31 cellular contexts compared by ENCODE assay signal in genomic region chr1:17723684-17724083, GRCh38. TPM values are rescaled to one million over a fixed set of nuclear protein-coding genes. Genes with fewer than 3 reads are reported as not detected.
A peak's percentile ranks its signal among the peaks of the same experiment; 100 is the strongest.
DNase-seq lines count a peak whose midpoint lies in the region; ATAC-seq and TF ChIP-seq lines count a peak whose summit lies in the region.
"Had no signal": no experiment of that assay in that cellular context is flagged by ENCODE, and none has a peak within 500 bp of the region (broad histone marks: within the 10 kb centered on the region; RNA-seq: fewer than 3 reads in every experiment).

No MANE protein-coding gene starts in this region.

- H3K9me2 ChIP-seq in SK-N-SH = no peaks in the 10 kb centered on the region

- H3K4me3 ChIP-seq in SK-N-SH (ENCODE audit: low read depth in 2 of 2, low read length in 1 of 2) = no peak overlapping the region
- H3K4me3 ChIP-seq in NB4 (ENCODE audit: low read depth, low read length) = no peak overlapping the region
- H3K4me3 ChIP-seq in cardiac fibroblast (replicated peaks in 1 of 2; ENCODE audit: low read depth in 2 of 2, low read length in 2 of 2) = no peak overlapping the region
- H3K4me3 ChIP-seq: BLaER1 treated with 17β-estradiol and CSF1 and Interleukin-3, amounts not matched to agents 10 nM and 100 nM; breast epithelium; heart right ventricle; left lung; ovary; right atrium auricular region; tibial artery had no signal

- H3F3A ChIP-seq in SK-N-SH (replicated peaks; ENCODE audit: insufficient read depth) = no peaks in the 10 kb centered on the region

- H3K9me3 ChIP-seq in SK-N-SH = no peaks in the 10 kb centered on the region
- H3K9me3 ChIP-seq: breast epithelium, ovary, tibial artery had no signal

- 61% methylated on average over 6 of the region's 6 CpGs for WGBS in SK-N-SH (ENCODE audit: low lambda C conversion rate)

- no peak overlapping the region for H3K4me2 ChIP-seq in SK-N-SH
- H3K4me2 ChIP-seq: BLaER1 treated with 17β-estradiol and CSF1 and Interleukin-3, amounts not matched to agents 10 nM and 100 nM had no signal

- H4K20me1 ChIP-seq in SK-N-SH (ENCODE audit: insufficient read depth) = no peaks in the 10 kb centered on the region
- H4K20me1 ChIP-seq: BLaER1 treated with 17β-estradiol and CSF1 and Interleukin-3, amounts not matched to agents 10 nM and 100 nM had no signal

- no peaks in the 10 kb centered on the region for H3K9me3 Mint-ChIP-seq in type B pancreatic cell

- DNase-seq in SK-N-SH (no peak), NB4 (ENCODE audit: low read depth) (no peak), cardiac fibroblast (ENCODE audit: low read depth in 2 of 2) (no peak), type B pancreatic cell (ENCODE audit: extremely low spot score, unreplicated experiment) (no peak), NCI-H69 (lab: John Stamatoyannopoulos, UW) (no peak), NCI-H2227 treated with DMSO at 0.1 percent for 48 hours (lab: John Stamatoyannopoulos, UW) (no peak), middle frontal gyrus (ENCODE audit: extremely low spot score, low spot score) (no peak)
- DNase-seq: 8988T; activated CD4-positive, CD25-positive, alpha-beta regulatory T cell treated with anti-CD3 and anti-CD28 coated beads, Interleukin-2, amount 50 U/mL, for 72 hours; activated gamma-delta T cell treated with Interleukin-2 at 50 U/mL for 16 hours; activated T-cell treated with anti-CD3 and anti-CD28 coated beads, Interleukin-2, amount 50 U/mL, for 1 hour; EL; foreskin fibroblast; heart right ventricle; left lung; naive thymus-derived CD8-positive, alpha-beta T cell; NCI-H1105 treated with DMSO at 0.1 percent for 48 hours; NCI-H510A; ovary; stimulated activated CD4-positive, alpha-beta T cell treated with anti-CD3 and anti-CD28 coated beads, Interleukin-4, amount 100 ng/mL, for 4 hours; stimulated activated naive CD8-positive, alpha-beta T cell treated with anti-CD3 and anti-CD28 coated beads, Interleukin-15, Interleukin-2, amounts not matched to agents 100 U/mL and 50 U/mL, for 24 hours; T1000; tibial artery had no signal

- no peak; the same call in 1 of the 3 replicates for ATAC-seq in SK-N-SH treated with all-trans-retinoic acid at 6 μM for 48 hours
- ATAC-seq: heart right ventricle; left lung; naive thymus-derived CD8-positive, alpha-beta T cell; stimulated activated naive CD8-positive, alpha-beta T cell treated with anti-CD3 and anti-CD28 coated beads, Interleukin-15, Interleukin-2, amounts not matched to agents 100 U/mL and 50 U/mL, for 24 hours had no signal

- no peaks in the 10 kb centered on the region for H3K79me2 ChIP-seq in SK-N-SH (ENCODE audit: insufficient read depth)

- H3K4me1 Mint-ChIP-seq in type B pancreatic cell (ENCODE audit: unreplicated experiment) = no peaks in the 10 kb centered on the region

- H3K27me3 Mint-ChIP-seq in type B pancreatic cell = peaks cover 13% of the 10 kb centered on the region

- no peak for TF ChIP-seq RAD21 in SK-N-SH (IDR thresholded peaks at IDR 0.05; ENCODE audit: low read length)

- TF ChIP-seq EP300 in SK-N-SH (IDR thresholded peaks at IDR 0.05; ENCODE audit: borderline replicate concordance in 1 of 2, low read depth in 1 of 2, low read length in 1 of 2) = no peak

- no peak for TF ChIP-seq POLR2A in NB4 (IDR thresholded peaks at IDR 0.05; ENCODE audit: extremely low read depth, insufficient read length)

- H3K27ac ChIP-seq in SK-N-SH (ENCODE audit: low read depth in 2 of 2, low read length in 1 of 2) = no peak overlapping the region
- H3K27ac ChIP-seq: BLaER1 treated with 17β-estradiol and CSF1 and Interleukin-3, amounts not matched to agents 10 nM and 100 nM; breast epithelium; heart right ventricle; left lung; ovary; right atrium auricular region; tibial artery had no signal

- no peaks in the 10 kb centered on the region for H3K27me3 ChIP-seq in SK-N-SH (ENCODE audit: insufficient read depth)
- H3K27me3 ChIP-seq: BLaER1 treated with 17β-estradiol and CSF1 and Interleukin-3, amounts not matched to agents 10 nM and 100 nM; ovary; right atrium auricular region had no signal

- CTCF ChIA-PET in SK-N-SH (lab: Yijun Ruan, JAX) = interaction anchor here (0.6 to 1.9 kb wide), 7 partner anchors 8 to 229 kb away, joined by 3 to 5 read pairs (median 3); no protein-coding TSS in a partner anchor

- H2AFZ ChIP-seq in SK-N-SH (ENCODE audit: low read depth) = no peak overlapping the region

- no peak overlapping the region for H3K27ac Mint-ChIP-seq in type B pancreatic cell

- no peaks in the 10 kb centered on the region for H3K36me3 ChIP-seq in SK-N-SH (replicated peaks in 1 of 2; ENCODE audit: control insufficient read depth in 1 of 2, insufficient read depth in 2 of 2, low read length in 1 of 2)
- H3K36me3 ChIP-seq: breast epithelium, heart right ventricle, left lung, ovary, right atrium auricular region, tibial artery had no signal

- TF ChIP-seq CTCF in SK-N-SH (IDR thresholded peaks at IDR 0.05) (peak; percentile 15; the same call in 1 of the 2 replicates), NB4 (IDR thresholded peaks at IDR 0.05; ENCODE audit: low read depth, low read length) (peak; percentile 1), cardiac fibroblast (IDR thresholded peaks at IDR 0.05; ENCODE audit: low read depth, low read length) (peak; percentile 28), type B pancreatic cell (conservative IDR thresholded peaks at IDR 0.05) (peak; percentile 36)

- H3K4me1 ChIP-seq in SK-N-SH (ENCODE audit: control insufficient read depth in 1 of 2, insufficient read depth in 2 of 2, low read depth in 1 of 2, low read length in 1 of 2) = no peaks in the 10 kb centered on the region
- H3K4me1 ChIP-seq: breast epithelium, heart right ventricle, left lung, right atrium auricular region, tibial artery had no signal

- POLR2A ChIA-PET in SK-N-SH (lab: Yijun Ruan, JAX) = no interaction called here

- no peaks in the 10 kb centered on the region for H3K36me3 Mint-ChIP-seq in type B pancreatic cell
- H3K36me3 Mint-ChIP-seq: naive thymus-derived CD8-positive, alpha-beta T cell had no signal

- H3K9ac ChIP-seq in SK-N-SH = no peak overlapping the region
- H3K9ac ChIP-seq: BLaER1 treated with 17β-estradiol and CSF1 and Interleukin-3, amounts not matched to agents 10 nM and 100 nM had no signal

- no peak overlapping the region for H3K4me3 Mint-ChIP-seq in type B pancreatic cell
- H3K4me3 Mint-ChIP-seq: naive thymus-derived CD8-positive, alpha-beta T cell had no signal

TF ChIP-seq in SK-N-SH, 30 proteins besides CTCF, POLR2A, EP300 and RAD21:
- no peak for TF ChIP-seq EZH2phosphoT487 (IDR thresholded peaks at IDR 0.05; ENCODE audit: borderline replicate concordance, low read depth)
- no peak for TF ChIP-seq MXI1 (IDR thresholded peaks at IDR 0.05; ENCODE audit: low read depth, low read length)
- TF ChIP-seq, protein P1, sequence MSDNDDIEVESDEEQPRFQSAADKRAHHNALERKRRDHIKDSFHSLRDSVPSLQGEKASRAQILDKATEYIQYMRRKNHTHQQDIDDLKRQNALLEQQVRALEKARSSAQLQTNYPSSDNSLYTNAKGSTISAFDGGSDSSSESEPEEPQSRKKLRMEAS (IDR thresholded peaks at IDR 0.05; ENCODE audit: low read depth) = no peak
- TF ChIP-seq, protein P2, sequence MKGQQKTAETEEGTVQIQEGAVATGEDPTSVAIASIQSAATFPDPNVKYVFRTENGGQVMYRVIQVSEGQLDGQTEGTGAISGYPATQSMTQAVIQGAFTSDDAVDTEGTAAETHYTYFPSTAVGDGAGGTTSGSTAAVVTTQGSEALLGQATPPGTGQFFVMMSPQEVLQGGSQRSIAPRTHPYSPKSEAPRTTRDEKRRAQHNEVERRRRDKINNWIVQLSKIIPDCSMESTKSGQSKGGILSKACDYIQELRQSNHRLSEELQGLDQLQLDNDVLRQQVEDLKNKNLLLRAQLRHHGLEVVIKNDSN (IDR thresholded peaks at IDR 0.05; ENCODE audit: borderline replicate concordance, low read depth) = no peak
- TF ChIP-seq RCOR1 (IDR thresholded peaks at IDR 0.05; ENCODE audit: low read length) = no peak
- TF ChIP-seq YY1 (IDR thresholded peaks at IDR 0.05; ENCODE audit: low read depth) = no peak

TF ChIP-seq in SK-N-SH treated with all-trans-retinoic acid at 6 μM for 48 hours, 23 proteins besides CTCF, POLR2A, EP300 and RAD21 (continues in another document):
- TF ChIP-seq, protein P3, sequence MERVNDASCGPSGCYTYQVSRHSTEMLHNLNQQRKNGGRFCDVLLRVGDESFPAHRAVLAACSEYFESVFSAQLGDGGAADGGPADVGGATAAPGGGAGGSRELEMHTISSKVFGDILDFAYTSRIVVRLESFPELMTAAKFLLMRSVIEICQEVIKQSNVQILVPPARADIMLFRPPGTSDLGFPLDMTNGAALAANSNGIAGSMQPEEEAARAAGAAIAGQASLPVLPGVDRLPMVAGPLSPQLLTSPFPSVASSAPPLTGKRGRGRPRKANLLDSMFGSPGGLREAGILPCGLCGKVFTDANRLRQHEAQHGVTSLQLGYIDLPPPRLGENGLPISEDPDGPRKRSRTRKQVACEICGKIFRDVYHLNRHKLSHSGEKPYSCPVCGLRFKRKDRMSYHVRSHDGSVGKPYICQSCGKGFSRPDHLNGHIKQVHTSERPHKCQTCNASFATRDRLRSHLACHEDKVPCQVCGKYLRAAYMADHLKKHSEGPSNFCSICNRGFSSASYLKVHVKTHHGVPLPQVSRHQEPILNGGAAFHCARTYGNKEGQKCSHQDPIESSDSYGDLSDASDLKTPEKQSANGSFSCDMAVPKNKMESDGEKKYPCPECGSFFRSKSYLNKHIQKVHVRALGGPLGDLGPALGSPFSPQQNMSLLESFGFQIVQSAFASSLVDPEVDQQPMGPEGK (CRISPR knock-in tag; IDR thresholded peaks at IDR 0.05; ENCODE audit: borderline replicate concordance) = no peak
- TF ChIP-seq ZNF8 (CRISPR knock-in tag; IDR thresholded peaks at IDR 0.05) = no peak
- TF ChIP-seq, protein P4, sequence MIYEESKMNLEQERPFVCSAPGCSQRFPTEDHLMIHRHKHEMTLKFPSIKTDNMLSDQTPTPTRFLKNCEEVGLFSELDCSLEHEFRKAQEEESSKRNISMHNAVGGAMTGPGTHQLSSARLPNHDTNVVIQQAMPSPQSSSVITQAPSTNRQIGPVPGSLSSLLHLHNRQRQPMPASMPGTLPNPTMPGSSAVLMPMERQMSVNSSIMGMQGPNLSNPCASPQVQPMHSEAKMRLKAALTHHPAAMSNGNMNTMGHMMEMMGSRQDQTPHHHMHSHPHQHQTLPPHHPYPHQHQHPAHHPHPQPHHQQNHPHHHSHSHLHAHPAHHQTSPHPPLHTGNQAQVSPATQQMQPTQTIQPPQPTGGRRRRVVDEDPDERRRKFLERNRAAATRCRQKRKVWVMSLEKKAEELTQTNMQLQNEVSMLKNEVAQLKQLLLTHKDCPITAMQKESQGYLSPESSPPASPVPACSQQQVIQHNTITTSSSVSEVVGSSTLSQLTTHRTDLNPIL (CRISPR knock-in tag; IDR thresholded peaks at IDR 0.05; ENCODE audit: low read depth) = no peak
- no peak for TF ChIP-seq SNAI2 (CRISPR knock-in tag; IDR thresholded peaks at IDR 0.05)

RNA-seq across cellular contexts. Expression of gene ACTL8, which starts 31.4 kb away (rescaled TPM):
- 0.05 TPM in 1 of 2 replicates, not detected in the other for polyA plus RNA-seq in SK-N-SH (2012; rRNA removed)
- 0.06 and 0.12 TPM in 2 replicates for polyA plus RNA-seq in SK-N-SH (2012; cell fraction: cytosol; rRNA removed)
- 0.04 and 0.08 TPM in 2 replicates for polyA plus RNA-seq in SK-N-SH (2012; cell fraction: nucleus; rRNA removed)
- total RNA-seq in type B pancreatic cell (ENCODE audit: low replicate concordance) = 0.22 TPM in 1 of 2 replicates, not detected in the other
- total RNA-seq: breast epithelium; dermis microvascular lymphatic vessel endothelial cell; endothelial cell of umbilical vein; heart right ventricle; left lung; mesenteric fat pad; naive thymus-derived CD8-positive, alpha-beta T cell; ovary; right atrium auricular region had no signal
- polyA plus RNA-seq: adipose tissue; endothelial cell of umbilical vein; heart right ventricle; naive thymus-derived CD8-positive, alpha-beta T cell had no signal
